In the genomic region with DNA sequence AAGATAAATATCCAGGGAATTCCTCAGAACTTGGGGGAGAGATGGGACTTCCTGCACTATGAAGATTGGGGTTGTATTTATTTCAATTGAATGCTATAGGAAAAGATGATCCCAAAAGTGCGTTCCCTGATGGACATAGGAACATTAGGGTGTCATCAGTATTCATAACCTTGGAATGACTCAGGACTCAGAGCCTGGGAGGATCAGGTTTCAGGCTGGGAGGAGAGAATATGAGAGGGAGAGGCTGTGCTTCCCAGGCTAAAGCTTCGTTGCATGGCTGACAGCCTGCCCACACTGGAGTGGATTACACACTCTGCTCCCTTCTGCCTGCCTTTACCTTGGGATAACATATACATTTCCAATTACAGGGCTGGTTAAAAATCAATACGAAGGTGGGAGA, we compare ENCODE assay signal across 10 cellular contexts.
DNase-seq lines count a peak whose midpoint lies in the region; FAIRE-seq and TF ChIP-seq lines count a peak whose summit lies in the region.
"Had no signal": no experiment of that assay in that cellular context is flagged by ENCODE, and none has a peak within 500 bp of the region (broad histone marks: within the 10 kb centered on the region; RNA-seq: fewer than 3 reads in every experiment).

No MANE protein-coding gene starts in this region.

- H3K4me3 ChIP-seq in osteoblast (ENCODE audit: insufficient read depth, low read length): no peak overlapping the region
- H3K4me3 ChIP-seq: tibial nerve had no signal

- H3K27me3 ChIP-seq in osteoblast (ENCODE audit: insufficient read depth, low read length): no peaks in the 10 kb centered on the region
- H3K27me3 ChIP-seq: tibial nerve had no signal

- H3K36me3 ChIP-seq in osteoblast (ENCODE audit: insufficient read depth, low read length): no peaks in the 10 kb centered on the region
- H3K36me3 ChIP-seq: tibial nerve had no signal

- no peaks in the 10 kb centered on the region for H3K9me3 ChIP-seq in osteoblast (ENCODE audit: low read depth, low read length)
- H3K9me3 ChIP-seq: tibial nerve had no signal

- TF ChIP-seq CTCF in osteoblast (IDR thresholded peaks at IDR 0.05; ENCODE audit: extremely low read depth, low read depth, low read length): no peak

- FAIRE-seq in GM12891 (lab: Jason Lieb, UNC): peak; percentile 31

- TF ChIP-seq POLR2A in GM12891 (IDR thresholded peaks at IDR 0.05; ENCODE audit: low read depth, low read length): no peak

- H2AFZ ChIP-seq in osteoblast (ENCODE audit: low read length): peak overlapping the region; percentile 57

- no peaks in the 10 kb centered on the region for H3K79me2 ChIP-seq in osteoblast (ENCODE audit: insufficient read depth, low read length)

- H3K4me2 ChIP-seq in osteoblast (ENCODE audit: insufficient read depth, low read length): peak overlapping the region; percentile 18

- DNase-seq in GM12891 (ENCODE audit: insufficient read length, low spot score) (no peak), NCI-H460 (ENCODE audit: extremely low read depth, low read depth) (peak; percentile 63), epithelial cell of prostate (ENCODE audit: low read depth, low spot score) (no peak), osteoblast (ENCODE audit: insufficient read length, low spot score, missing footprints) (peak; percentile 93), cerebellar cortex (ENCODE audit: low spot score) (no peak), T-helper 1 cell (no peak)
- no peak for DNase-seq in activated CD8-positive, alpha-beta memory T cell treated with anti-CD3 and anti-CD28 coated beads, Interleukin-2, amount 50 U/mL, for 4 hours
- DNase-seq in stimulated activated CD4-positive, alpha-beta T cell treated with anti-CD3 and anti-CD28 coated beads, Interleukin-12 subunit alpha, Interleukin-12 subunit beta, amount 100 ng/mL, for 4 hours: no peak

- H3K27ac ChIP-seq in epithelial cell of prostate: peak overlapping the region; percentile 6
- no peak overlapping the region for H3K27ac ChIP-seq in osteoblast (ENCODE audit: low read depth, low read length)
- H3K27ac ChIP-seq: tibial nerve, VCaP had no signal

- H3K4me1 ChIP-seq in osteoblast (ENCODE audit: insufficient read depth, low read length): peaks cover 11% of the 10 kb centered on the region
- H3K4me1 ChIP-seq: tibial nerve had no signal

- no peaks in the 10 kb centered on the region for H4K20me1 ChIP-seq in osteoblast (ENCODE audit: insufficient read depth, low read length)

TF ChIP-seq in GM12891, 5 proteins besides CTCF, POLR2A, EP300 and RAD21:
- TF ChIP-seq SPI1 (IDR thresholded peaks at IDR 0.05; ENCODE audit: low read depth, low read length) (no peak), POU2F2 (IDR thresholded peaks at IDR 0.05; ENCODE audit: low read depth, low read length) (no peak), TAF1 (IDR thresholded peaks at IDR 0.05; ENCODE audit: low read depth, low read length) (no peak), PAX5 (IDR thresholded peaks at IDR 0.05; ENCODE audit: insufficient read depth, low read length, severe bottlenecking) (no peak), POLR2AphosphoS5 (IDR thresholded peaks at IDR 0.05; ENCODE audit: low read depth, low read length) (no peak)

Comparison
In these comparisons a context has a peak if more than half of its experiments do, and no peak if none do; other contexts are left out.
1. DNase-seq: peak in NCI-H460 (single experiment) and osteoblast (single experiment); none in GM12891 (single experiment), epithelial cell of prostate (single experiment), cerebellar cortex (single experiment), activated CD8-positive, alpha-beta memory T cell treated with anti-CD3 and anti-CD28 coated beads, Interleukin-2, amount 50 U/mL, for 4 hours (single experiment), T-helper 1 cell (0 of 5) and stimulated activated CD4-positive, alpha-beta T cell treated with anti-CD3 and anti-CD28 coated beads, Interleukin-12 subunit alpha, Interleukin-12 subunit beta, amount 100 ng/mL, for 4 hours (single experiment).